ENCODE assay signal across 20 cellular contexts in the genomic region with DNA sequence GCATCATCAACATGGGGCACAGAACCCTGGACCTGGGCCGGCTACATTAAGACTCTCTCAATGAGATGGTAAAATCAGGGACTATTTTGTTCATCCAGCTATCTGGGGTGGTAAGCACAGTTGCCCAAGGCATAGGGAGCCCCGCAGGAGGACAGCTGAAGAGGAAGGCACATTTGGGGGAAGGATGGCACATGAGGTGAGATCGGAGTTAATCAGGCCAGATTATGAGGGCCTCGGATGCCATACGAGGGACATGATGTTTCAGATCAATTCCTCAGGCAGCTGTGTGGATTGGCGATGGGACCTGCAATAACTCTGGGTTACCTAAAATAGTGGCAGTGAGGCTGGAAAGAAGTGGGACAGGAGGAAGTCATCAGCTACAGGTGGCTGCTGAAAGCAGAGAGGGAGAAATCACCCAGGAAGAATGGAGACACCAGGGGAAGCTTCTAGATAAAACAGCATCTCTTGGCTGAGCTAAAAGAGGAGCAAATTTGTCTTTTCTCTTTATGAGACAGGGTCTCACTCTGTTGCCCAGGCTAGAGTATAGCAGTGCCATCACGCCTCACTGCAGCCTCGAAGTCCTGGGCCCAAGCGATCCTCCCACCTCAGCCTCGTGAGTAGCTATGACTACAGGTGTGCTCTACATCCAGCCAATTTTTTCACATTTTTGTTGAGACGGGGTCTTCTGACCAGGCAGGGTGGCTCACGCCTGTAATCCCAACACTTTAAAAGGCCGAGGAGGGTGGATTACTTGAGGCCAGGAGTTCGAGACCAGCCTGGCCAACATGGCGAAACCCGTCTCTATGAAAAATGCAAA. TPM values are rescaled to one million over a fixed set of nuclear protein-coding genes. Genes with fewer than 3 reads are reported as not detected.
DNase-seq lines count a peak whose midpoint lies in the region; ATAC-seq, FAIRE-seq and TF ChIP-seq lines count a peak whose summit lies in the region.
"Had no signal": no experiment of that assay in that cellular context is flagged by ENCODE, and none has a peak within 500 bp of the region (broad histone marks: within the 10 kb centered on the region; RNA-seq: fewer than 3 reads in every experiment).

No MANE protein-coding gene starts in this region.

- no peaks in the 10 kb centered on the region for H3K9me3 ChIP-seq in CD8-positive, alpha-beta memory T cell (ENCODE audit: low read length)
- H3K9me3 ChIP-seq in T-helper 17 cell (ENCODE audit: control insufficient read depth, low read length, poor library complexity, severe bottlenecking) (no peaks in the 10 kb centered on the region), SK-N-SH (no peaks in the 10 kb centered on the region), small intestine (ENCODE audit: control insufficient read depth, low read depth) (no peaks in the 10 kb centered on the region)

- peak overlapping the region; percentile 36 for H3K27ac Mint-ChIP-seq in activated CD8-positive, alpha-beta T cell treated with anti-CD3 and anti-CD28 coated beads, Interleukin-2, amount 10 ng/mL, durations not matched to agents 7 days and 5 days
- no peak overlapping the region for H3K27ac Mint-ChIP-seq in activated CD8-positive, alpha-beta T cell treated with anti-CD3 and anti-CD28 coated beads for 36 hours
- peak overlapping the region in 5 of 8 donors; percentile 1 to 72 (median 57) for H3K27ac Mint-ChIP-seq in CD8-positive, alpha-beta memory T cell
- H3K27ac Mint-ChIP-seq in T-helper 17 cell = peak overlapping the region; percentile 14
- H3K27ac Mint-ChIP-seq in memory B cell = peak overlapping the region; percentile 35
- H3K27ac Mint-ChIP-seq: activated naive CD4-positive, alpha-beta T cell treated with anti-CD3 and anti-CD28 coated beads for 36 hours; mesothelial cell of epicardium; neural progenitor cell had no signal

- no peak for TF ChIP-seq CTCF in activated CD8-positive, alpha-beta T cell treated with anti-CD3 and anti-CD28 coated beads for 36 hours (IDR thresholded peaks at IDR 0.05)
- TF ChIP-seq CTCF in SK-N-SH (IDR thresholded peaks at IDR 0.05) = no peak

- FAIRE-seq in small intestine (lab: Jason Lieb, UNC) = no peak

- H3K36me3 ChIP-seq in CD8-positive, alpha-beta memory T cell (ENCODE audit: insufficient read depth, low read length) = peaks cover 23% of the 10 kb centered on the region
- H3K36me3 ChIP-seq in SK-N-SH (replicated peaks in 1 of 2; ENCODE audit: control insufficient read depth in 1 of 2, insufficient read depth in 2 of 2, low read length in 1 of 2) (peaks cover 35 to 39% of the 10 kb centered on the region in 2 experiments), small intestine (ENCODE audit: control insufficient read depth in 2 of 2, insufficient read depth in 2 of 2, low read length in 2 of 2) (peaks cover 2 to 14% of the 10 kb centered on the region in 2 donors)

- H3K9me3 Mint-ChIP-seq in activated CD8-positive, alpha-beta T cell treated with anti-CD3 and anti-CD28 coated beads, Interleukin-2, amount 10 ng/mL, durations not matched to agents 7 days and 5 days (ENCODE audit: insufficient read depth) = no peaks in the 10 kb centered on the region
- H3K9me3 Mint-ChIP-seq in activated CD8-positive, alpha-beta T cell treated with anti-CD3 and anti-CD28 coated beads for 36 hours = no peaks in the 10 kb centered on the region
- no peaks in the 10 kb centered on the region for H3K9me3 Mint-ChIP-seq in CD8-positive, alpha-beta memory T cell
- H3K9me3 Mint-ChIP-seq in memory B cell = no peaks in the 10 kb centered on the region
- H3K9me3 Mint-ChIP-seq: activated naive CD4-positive, alpha-beta T cell treated with anti-CD3 and anti-CD28 coated beads for 36 hours; mesothelial cell of epicardium; neural progenitor cell had no signal

- no peak overlapping the region for H3K27ac ChIP-seq in CD8-positive, alpha-beta memory T cell (ENCODE audit: low read depth, low read length)
- H3K27ac ChIP-seq in SK-N-SH (ENCODE audit: low read depth in 2 of 2, low read length in 1 of 2) (no peak overlapping the region), small intestine (ENCODE audit: low read depth in 1 of 2, low read length in 1 of 2) (no peak overlapping the region)
- H3K27ac ChIP-seq: neural progenitor cell, VCaP had no signal

- TF ChIP-seq EP300 in SK-N-SH (IDR thresholded peaks at IDR 0.05; ENCODE audit: borderline replicate concordance in 1 of 2, low read depth in 1 of 2, low read length in 1 of 2) = no peak

- WGBS in SK-N-SH (ENCODE audit: low lambda C conversion rate) = 96% methylated on average over 16 of the region's 16 CpGs
- WGBS in small intestine, 3 donors = 91 to 92% (median 91%) methylated on average over 16 of the region's 16 CpGs

- intact Hi-C loops in activated CD8-positive, alpha-beta T cell treated with anti-CD3 and anti-CD28 coated beads for 36 hours (cut with micrococcal nuclease) = no loop called here

- peaks cover 32% of the 10 kb centered on the region for H3K4me1 Mint-ChIP-seq in activated CD8-positive, alpha-beta T cell treated with anti-CD3 and anti-CD28 coated beads, Interleukin-2, amount 10 ng/mL, durations not matched to agents 7 days and 5 days (ENCODE audit: low read depth)
- H3K4me1 Mint-ChIP-seq in activated CD8-positive, alpha-beta T cell treated with anti-CD3 and anti-CD28 coated beads for 36 hours (ENCODE audit: low read depth) = peaks cover 36% of the 10 kb centered on the region
- peaks cover 27 to 41% (median 34%) of the 10 kb centered on the region in 3 donors for H3K4me1 Mint-ChIP-seq in CD8-positive, alpha-beta memory T cell
- H3K4me1 Mint-ChIP-seq in T-helper 17 cell = peaks cover 28% of the 10 kb centered on the region
- peaks cover 17% of the 10 kb centered on the region for H3K4me1 Mint-ChIP-seq in memory B cell

- peaks cover 7% of the 10 kb centered on the region; the same call in 1 of the 2 replicates for H3K79me2 ChIP-seq in SK-N-SH (ENCODE audit: insufficient read depth)

- no peak overlapping the region for H3K4me2 ChIP-seq in SK-N-SH
- H3K4me2 ChIP-seq: neural progenitor cell had no signal

- H3K27me3 ChIP-seq in CD8-positive, alpha-beta memory T cell (ENCODE audit: insufficient read depth, low read length, poor library complexity, severe bottlenecking) = no peaks in the 10 kb centered on the region
- no peaks in the 10 kb centered on the region for H3K27me3 ChIP-seq in SK-N-SH (ENCODE audit: insufficient read depth)
- no peaks in the 10 kb centered on the region for H3K27me3 ChIP-seq in small intestine (ENCODE audit: control insufficient read depth in 2 of 2, insufficient read depth in 2 of 2, low read length in 2 of 2)

- peaks cover 51% of the 10 kb centered on the region for H3K36me3 Mint-ChIP-seq in activated CD8-positive, alpha-beta T cell treated with anti-CD3 and anti-CD28 coated beads, Interleukin-2, amount 10 ng/mL, durations not matched to agents 7 days and 5 days (ENCODE audit: low read depth)
- peaks cover 54% of the 10 kb centered on the region for H3K36me3 Mint-ChIP-seq in activated CD8-positive, alpha-beta T cell treated with anti-CD3 and anti-CD28 coated beads for 36 hours (ENCODE audit: low read depth)
- peaks cover 0 to 50% (median 10%) of the 10 kb centered on the region in 3 donors for H3K36me3 Mint-ChIP-seq in CD8-positive, alpha-beta memory T cell
- peaks cover 6% of the 10 kb centered on the region for H3K36me3 Mint-ChIP-seq in T-helper 17 cell (ENCODE audit: low read depth)
- peaks cover 21% of the 10 kb centered on the region for H3K36me3 Mint-ChIP-seq in memory B cell

- H3K9ac ChIP-seq in SK-N-SH = no peak overlapping the region
- H3K9ac ChIP-seq: neural progenitor cell had no signal

- H3F3A ChIP-seq in SK-N-SH (replicated peaks; ENCODE audit: insufficient read depth) = peaks cover 22% of the 10 kb centered on the region

- H3K27me3 Mint-ChIP-seq in activated CD8-positive, alpha-beta T cell treated with anti-CD3 and anti-CD28 coated beads, Interleukin-2, amount 10 ng/mL, durations not matched to agents 7 days and 5 days (ENCODE audit: low read depth) = no peaks in the 10 kb centered on the region
- no peaks in the 10 kb centered on the region for H3K27me3 Mint-ChIP-seq in activated CD8-positive, alpha-beta T cell treated with anti-CD3 and anti-CD28 coated beads for 36 hours
- peaks cover 0 to 1% of the 10 kb centered on the region in 2 donors for H3K27me3 Mint-ChIP-seq in CD8-positive, alpha-beta memory T cell
- H3K27me3 Mint-ChIP-seq in T-helper 17 cell (no peaks in the 10 kb centered on the region), memory B cell (no peaks in the 10 kb centered on the region)

- no peaks in the 10 kb centered on the region for H3K9me2 ChIP-seq in SK-N-SH

- H3K4me3 ChIP-seq in CD8-positive, alpha-beta memory T cell (ENCODE audit: low read length) = no peak overlapping the region
- H3K4me3 ChIP-seq in SK-N-SH (ENCODE audit: low read depth in 2 of 2, low read length in 1 of 2) (no peak overlapping the region), small intestine (ENCODE audit: low read depth in 1 of 2, low read length in 2 of 2) (no peak overlapping the region)
- H3K4me3 ChIP-seq: neural progenitor cell had no signal

- no peak overlapping the region for H2AFZ ChIP-seq in SK-N-SH (ENCODE audit: low read depth)
- H2AFZ ChIP-seq: neural progenitor cell had no signal

- POLR2A ChIA-PET in activated CD8-positive, alpha-beta T cell treated with anti-CD3 and anti-CD28 coated beads, Interleukin-2, amount 10 ng/mL, durations not matched to agents 7 days and 5 days (lab: Charles Lee) = no interaction called here
- POLR2A ChIA-PET in activated CD8-positive, alpha-beta T cell treated with anti-CD3 and anti-CD28 coated beads for 36 hours (lab: Charles Lee) = interaction anchor here (0.5 to 3.3 kb wide), 9 partner anchors 10 to 316 kb away, joined by 3 to 12 read pairs (median 4); a partner anchor contains a TSS
- POLR2A ChIA-PET in CD8-positive, alpha-beta memory T cell (lab: Charles Lee) = interaction anchor here (0.6 kb wide), 1 partner anchor 183 kb away, joined by 3 read pairs; no protein-coding TSS in a partner anchor
- POLR2A ChIA-PET in SK-N-SH (lab: Yijun Ruan, JAX) = no interaction called here

- H4K20me1 ChIP-seq in SK-N-SH (ENCODE audit: insufficient read depth) = no peaks in the 10 kb centered on the region

- H3K4me1 ChIP-seq in CD8-positive, alpha-beta memory T cell (ENCODE audit: insufficient read depth, low read length) = peaks cover 24% of the 10 kb centered on the region
- H3K4me1 ChIP-seq in SK-N-SH (ENCODE audit: control insufficient read depth in 1 of 2, insufficient read depth in 2 of 2, low read depth in 1 of 2, low read length in 1 of 2) (peaks cover 0 to 2% of the 10 kb centered on the region in 2 experiments; a peak in 1 of 4 replicates), small intestine (ENCODE audit: control insufficient read depth in 2 of 2, insufficient read depth in 1 of 2, low read depth in 1 of 2, low read length in 1 of 2) (peaks cover 0 to 3% of the 10 kb centered on the region in 2 donors)
- H3K4me1 ChIP-seq: neural progenitor cell had no signal

- no peak for TF ChIP-seq RAD21 in SK-N-SH (IDR thresholded peaks at IDR 0.05; ENCODE audit: low read length)

- no peak for ATAC-seq in activated CD8-positive, alpha-beta T cell treated with anti-CD3 and anti-CD28 coated beads, Interleukin-2, amount 10 ng/mL, durations not matched to agents 7 days and 5 days
- ATAC-seq in activated CD8-positive, alpha-beta T cell treated with anti-CD3 and anti-CD28 coated beads for 36 hours = no peak
- ATAC-seq in T-helper 17 cell (no peak), memory B cell (ENCODE audit: low read depth) (no peak), GM18498 (IDR thresholded peaks at IDR 0.05; ENCODE audit: unreplicated experiment) (no peak)

- CTCF ChIA-PET in activated CD8-positive, alpha-beta T cell treated with anti-CD3 and anti-CD28 coated beads, Interleukin-2, amount 10 ng/mL, durations not matched to agents 7 days and 5 days (lab: Charles Lee) = interaction anchor here (0.7 to 5.0 kb wide), 8 partner anchors 10 to 630 kb away, joined by 3 to 33 read pairs (median 6); a partner anchor contains a TSS
- CTCF ChIA-PET in activated CD8-positive, alpha-beta T cell treated with anti-CD3 and anti-CD28 coated beads for 36 hours (lab: Charles Lee) = interaction anchor here (0.6 to 2.9 kb wide), 8 partner anchors 8 to 340 kb away, joined by 3 to 10 read pairs (median 4); no protein-coding TSS in a partner anchor
- CTCF ChIA-PET in CD8-positive, alpha-beta memory T cell (lab: Charles Lee) = interaction anchor here (1.2 to 2.0 kb wide), 4 partner anchors 15 to 309 kb away, joined by 3 to 7 read pairs (median 4); no protein-coding TSS in a partner anchor
- CTCF ChIA-PET in SK-N-SH (lab: Yijun Ruan, JAX) = interaction anchor here (0.7 to 3.8 kb wide), 10 partner anchors 10 to 708 kb away, joined by 3 to 15 read pairs (median 4); no protein-coding TSS in a partner anchor

- DNase-seq in activated CD8-positive, alpha-beta T cell treated with anti-CD3 and anti-CD28 coated beads, Interleukin-2, amount 10 ng/mL, durations not matched to agents 7 days and 5 days = no peak
- DNase-seq in activated CD8-positive, alpha-beta T cell treated with anti-CD3 and anti-CD28 coated beads for 36 hours = no peak
- DNase-seq in CD8-positive, alpha-beta memory T cell = no peak
- DNase-seq in T-helper 17 cell = no peak
- no peak for DNase-seq in memory B cell (ENCODE audit: low spot score in 2 of 2)
- DNase-seq in SK-N-SH = no peak
- no peak for DNase-seq in small intestine
- DNase-seq: activated CD4-positive, alpha-beta T cell treated with anti-CD3 and anti-CD28 coated beads, Interleukin-2, amount 50 U/mL, for 48 hours; activated naive CD4-positive, alpha-beta T cell treated with anti-CD3 and anti-CD28 coated beads for 36 hours; C1 segment of cervical spinal cord; Karpas-422; NCI-H1048; NCI-H2081; NCI-H510A treated with DMSO at 0.1 percent for 48 hours; SHP77 treated with DMSO at 0.1 percent for 48 hours; stimulated activated CD4-positive, alpha-beta T cell treated with anti-CD3 and anti-CD28 coated beads, Interleukin-4, amount 100 ng/mL, for 24 hours had no signal

- H3K4me3 Mint-ChIP-seq in activated CD8-positive, alpha-beta T cell treated with anti-CD3 and anti-CD28 coated beads, Interleukin-2, amount 10 ng/mL, durations not matched to agents 7 days and 5 days = no peak overlapping the region
- H3K4me3 Mint-ChIP-seq in activated CD8-positive, alpha-beta T cell treated with anti-CD3 and anti-CD28 coated beads for 36 hours = no peak overlapping the region
- H3K4me3 Mint-ChIP-seq in CD8-positive, alpha-beta memory T cell = peak overlapping the region in 1 of 7 donors; percentile 59
- H3K4me3 Mint-ChIP-seq in T-helper 17 cell (no peak overlapping the region), memory B cell (no peak overlapping the region)
- H3K4me3 Mint-ChIP-seq: activated naive CD4-positive, alpha-beta T cell treated with anti-CD3 and anti-CD28 coated beads for 36 hours; mesothelial cell of epicardium; neural progenitor cell had no signal

RNA-seq across cellular contexts. Expression of a gene that starts 21.1 kb away (rescaled TPM):
- total RNA-seq in activated CD8-positive, alpha-beta T cell treated with anti-CD3 and anti-CD28 coated beads, Interleukin-2, amount 10 ng/mL, durations not matched to agents 7 days and 5 days = 10 to 100 TPM; 72.2 to 81.7 TPM
- 100 to 1,000 TPM; 155 to 159 TPM for total RNA-seq in activated CD8-positive, alpha-beta T cell treated with anti-CD3 and anti-CD28 coated beads for 36 hours
- 100 to 1,000 TPM; 108 to 115 TPM for total RNA-seq in CD8-positive, alpha-beta memory T cell
- 59.8 TPM for polyA plus RNA-seq in CD8-positive, alpha-beta memory T cell
- total RNA-seq in T-helper 17 cell = 100 to 1,000 TPM; 105 to 112 TPM
- polyA plus RNA-seq in SK-N-SH (2012; rRNA removed) = 71.3 and 86.2 TPM in 2 replicates
- 127 and 146 TPM in 2 replicates for polyA plus RNA-seq in SK-N-SH (2012; cell fraction: cytosol; rRNA removed)
- 19.1 and 35.3 TPM in 2 replicates for polyA plus RNA-seq in SK-N-SH (2012; cell fraction: nucleus; rRNA removed)
- 10 to 100 TPM; 44.1 to 91.6 (median 61.6) TPM for polyA plus RNA-seq in small intestine

RNA-seq across cellular contexts. Expression of a gene that starts 53.5 kb away (rescaled TPM):
- total RNA-seq in activated CD8-positive, alpha-beta T cell treated with anti-CD3 and anti-CD28 coated beads, Interleukin-2, amount 10 ng/mL, durations not matched to agents 7 days and 5 days = 100 to 1,000 TPM; 115 to 117 TPM
- total RNA-seq in activated CD8-positive, alpha-beta T cell treated with anti-CD3 and anti-CD28 coated beads for 36 hours = 100 to 1,000 TPM; 136 TPM
- 100 to 1,000 TPM; 121 to 130 TPM for total RNA-seq in CD8-positive, alpha-beta memory T cell
- 78.6 TPM for polyA plus RNA-seq in CD8-positive, alpha-beta memory T cell
- total RNA-seq in T-helper 17 cell = 100 to 1,000 TPM; 147 to 148 TPM
- polyA plus RNA-seq in SK-N-SH (2012; rRNA removed) (33.9 and 39.9 TPM in 2 replicates), small intestine (10 to 100 TPM; 51.8 to 76.7 (median 54.3) TPM)
- polyA plus RNA-seq in SK-N-SH (2012; cell fraction: cytosol; rRNA removed) = 41.2 and 48.8 TPM in 2 replicates
- 32.8 and 43.7 TPM in 2 replicates for polyA plus RNA-seq in SK-N-SH (2012; cell fraction: nucleus; rRNA removed)

Comparison
In these comparisons a context has a peak if more than half of its experiments do, and no peak if none do; other contexts are left out.
1. POLR2A ChIA-PET loops: an anchor here in activated CD8-positive, alpha-beta T cell treated with anti-CD3 and anti-CD28 coated beads for 36 hours (0.5 to 3.3 kb wide) and CD8-positive, alpha-beta memory T cell (0.6 kb wide); none called in activated CD8-positive, alpha-beta T cell treated with anti-CD3 and anti-CD28 coated beads, Interleukin-2, amount 10 ng/mL, durations not matched to agents 7 days and 5 days and SK-N-SH.